In the genomic region with DNA sequence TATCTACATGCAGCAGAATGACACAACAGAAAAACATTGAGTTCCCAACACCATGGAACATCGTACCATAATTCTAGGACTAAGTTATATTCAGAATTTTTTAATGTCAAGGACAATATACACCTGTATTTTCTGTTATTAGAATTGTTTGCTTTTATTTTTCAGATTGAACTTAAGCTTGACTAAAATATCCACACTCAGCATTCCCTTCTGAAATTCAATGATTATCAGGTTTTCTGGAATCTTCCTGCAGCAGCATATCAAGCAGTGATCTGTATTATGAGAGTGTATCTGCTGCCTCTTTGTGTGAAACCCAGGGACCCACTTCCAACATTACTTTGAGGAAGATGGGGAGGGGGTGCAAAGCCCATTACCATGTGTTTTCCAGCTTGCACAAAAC, we compare ENCODE assay signal across 11 cellular contexts.
"Had no signal": no experiment of that assay in that cellular context is flagged by ENCODE, and none has a peak within 500 bp of the region (broad histone marks: within the 10 kb centered on the region; RNA-seq: fewer than 3 reads in every experiment).

No MANE protein-coding gene starts in this region.

- H3K4me3 ChIP-seq: GM23248, GM23338, HAP-1 had no signal

- ATAC-seq: GM23338, HCT116 had no signal

- H2AFZ ChIP-seq: GM23248, GM23338 had no signal

- FAIRE-seq: H1, H54 had no signal

- H3K4me2 ChIP-seq: GM23338 had no signal

- H3K36me3 ChIP-seq: HAP-1 had no signal

- H3K9ac ChIP-seq: GM23248 had no signal

- H3K27ac ChIP-seq: GM23248 had no signal

- DNase-seq: GM23248, GOT3, H7, H9, HCEC 1CT, HFFc6 had no signal
